19 cellular contexts compared by ENCODE assay signal in the genomic region with DNA sequence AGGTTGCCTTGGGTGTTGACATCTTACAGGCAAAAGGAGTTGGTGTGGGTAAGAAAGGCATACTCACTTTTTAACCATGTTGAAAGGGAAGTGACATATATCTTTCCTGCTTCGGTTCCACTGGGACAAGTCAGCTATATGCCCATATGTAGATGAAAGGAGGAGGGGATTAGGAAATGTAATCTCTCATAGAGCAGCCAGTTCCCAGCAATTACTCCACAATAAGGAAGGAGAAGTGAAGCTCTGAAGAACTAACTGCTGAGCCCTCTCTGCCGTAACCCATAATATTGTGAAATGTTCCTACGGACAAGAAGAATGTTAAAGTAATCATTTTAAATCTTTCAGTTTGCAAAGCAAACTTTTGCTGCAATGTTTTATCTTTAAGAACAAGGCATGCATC.
DNase-seq lines count a peak whose midpoint lies in the region; ATAC-seq and TF ChIP-seq lines count a peak whose summit lies in the region.
"Had no signal": no experiment of that assay in that cellular context is flagged by ENCODE, and none has a peak within 500 bp of the region (broad histone marks: within the 10 kb centered on the region; RNA-seq: fewer than 3 reads in every experiment).

No MANE protein-coding gene starts in this region.

- no peak overlapping the region for H3K23ac ChIP-seq in neuronal stem cell (ENCODE audit: low read depth, low read length, poor library complexity)

- no peaks in the 10 kb centered on the region for H3K79me1 ChIP-seq in neuronal stem cell (ENCODE audit: low read depth, low read length)

- no peak overlapping the region for H4K91ac ChIP-seq in neuronal stem cell (ENCODE audit: low read depth, low read length, poor library complexity)

- ATAC-seq in HG02571 (IDR thresholded peaks at IDR 0.05; ENCODE audit: unreplicated experiment) (no peak), GM18519 (IDR thresholded peaks at IDR 0.05; ENCODE audit: low FRiP score, unreplicated experiment) (no peak)
- ATAC-seq: GM12878, left colon had no signal

- no peak overlapping the region for H2BK5ac ChIP-seq in neuronal stem cell (ENCODE audit: low read length)

- no peak overlapping the region for H3K27ac ChIP-seq in neuronal stem cell (replicated peaks; ENCODE audit: low read length)
- H3K27ac ChIP-seq in osteoblast (ENCODE audit: low read depth, low read length): no peak overlapping the region

- TF ChIP-seq CTCF in NB4 (IDR thresholded peaks at IDR 0.05; ENCODE audit: low read depth, low read length) (no peak), osteoblast (IDR thresholded peaks at IDR 0.05; ENCODE audit: extremely low read depth, low read depth, low read length) (no peak)

- H2BK12ac ChIP-seq in neuronal stem cell (ENCODE audit: low read length): no peak overlapping the region

- H3K9ac ChIP-seq in neuronal stem cell (ENCODE audit: low read depth, low read length, poor library complexity): no peak overlapping the region

- H4K8ac ChIP-seq in neuronal stem cell (ENCODE audit: low read depth, low read length): no peak overlapping the region

- peaks cover 0 to 33% of the 10 kb centered on the region in 2 donors for H3K9me3 ChIP-seq in neuronal stem cell (replicated peaks in 1 of 2; ENCODE audit: control insufficient read depth in 2 of 2, insufficient read depth in 1 of 2, low read depth in 1 of 2, low read length in 2 of 2)
- H3K9me3 ChIP-seq in osteoblast (ENCODE audit: low read depth, low read length): no peaks in the 10 kb centered on the region
- H3K9me3 ChIP-seq: Caco-2 had no signal

- DNase-seq in GF-D8 (lab: John Stamatoyannopoulos, UW) (peak; percentile 22), NB4 (ENCODE audit: low read depth) (peak; percentile 66), fibroblast of gingiva (ENCODE audit: low read depth) (peak; percentile 60), neuronal stem cell (ENCODE audit: low spot score) (no peak), osteoblast (ENCODE audit: insufficient read length, low spot score, missing footprints) (no peak), 8988T (no peak)
- DNase-seq: activated CD4-positive, alpha-beta memory T cell treated with anti-CD3 and anti-CD28 coated beads, Interleukin-2, amount 10 ng/mL, durations not matched to agents 7 days and 5 days; activated naive CD8-positive, alpha-beta T cell treated with anti-CD3 and anti-CD28 coated beads for 36 hours; Caco-2; H9; left colon; naive B cell; NCI-H2081 treated with DMSO at 0.1 percent for 48 hours; NCI-H524 treated with DMSO at 0.1 percent for 48 hours; stimulated activated CD4-positive, alpha-beta T cell treated with anti-CD3 and anti-CD28 coated beads, Interleukin-12 subunit alpha, Interleukin-12 subunit beta, amount 100 ng/mL, for 4 hours; stimulated activated naive CD4-positive, alpha-beta T cell had no signal

- no peaks in the 10 kb centered on the region for H3K79me2 ChIP-seq in osteoblast (ENCODE audit: insufficient read depth, low read length)

- H3K14ac ChIP-seq in neuronal stem cell (ENCODE audit: low read length): no peak overlapping the region

- H3K4ac ChIP-seq in neuronal stem cell (ENCODE audit: low read length): no peak overlapping the region

- WGBS in neuronal stem cell (ENCODE audit: extremely low coverage in 2 of 2, insufficient read length in 2 of 2, insufficient replicate concordance in 1 of 2), 2 donors: no CpG with 5 or more reads among the region's 3 CpGs

- H3K36me3 ChIP-seq in neuronal stem cell (replicated peaks in 1 of 2; ENCODE audit: control insufficient read depth in 2 of 2, insufficient read depth in 2 of 2, low read length in 2 of 2): no peaks in the 10 kb centered on the region
- H3K36me3 ChIP-seq in osteoblast (ENCODE audit: insufficient read depth, low read length): no peaks in the 10 kb centered on the region

- TF ChIP-seq POLR2A in NB4 (IDR thresholded peaks at IDR 0.05; ENCODE audit: extremely low read depth, insufficient read length): no peak

- peak overlapping the region; percentile 46 for H2AFZ ChIP-seq in neuronal stem cell (ENCODE audit: low read length)
- no peak overlapping the region for H2AFZ ChIP-seq in osteoblast (ENCODE audit: low read length)

- H3K4me2 ChIP-seq in neuronal stem cell (ENCODE audit: insufficient read depth, low read length, poor library complexity, severe bottlenecking): no peak overlapping the region
- no peak overlapping the region for H3K4me2 ChIP-seq in osteoblast (ENCODE audit: insufficient read depth, low read length)

- H3K4me1 ChIP-seq in neuronal stem cell (ENCODE audit: control insufficient read depth in 2 of 2, insufficient read depth in 1 of 2, low read depth in 1 of 2, low read length in 2 of 2): peaks cover 8 to 28% of the 10 kb centered on the region in 2 donors
- H3K4me1 ChIP-seq in osteoblast (ENCODE audit: insufficient read depth, low read length): no peaks in the 10 kb centered on the region
- H3K4me1 ChIP-seq: Caco-2 had no signal

- H2AK5ac ChIP-seq in neuronal stem cell (ENCODE audit: low read depth, low read length): no peak overlapping the region

- H3K4me3 ChIP-seq in NB4 (ENCODE audit: low read depth, low read length) (no peak overlapping the region), neuronal stem cell (ENCODE audit: low read length in 2 of 2) (no peak overlapping the region), osteoblast (ENCODE audit: insufficient read depth, low read length) (no peak overlapping the region)
- H3K4me3 ChIP-seq: GM12878 had no signal

- H3K18ac ChIP-seq in neuronal stem cell (ENCODE audit: low read length): no peak overlapping the region

- H2BK120ac ChIP-seq in neuronal stem cell (ENCODE audit: low read depth, low read length): no peak overlapping the region

- H2BK15ac ChIP-seq in neuronal stem cell (ENCODE audit: low read length): no peak overlapping the region

- no peaks in the 10 kb centered on the region for H4K20me1 ChIP-seq in osteoblast (ENCODE audit: insufficient read depth, low read length)

- H3K27me3 ChIP-seq in neuronal stem cell (ENCODE audit: control insufficient read depth in 3 of 3, insufficient read depth in 3 of 3, low read depth in 1 of 3, low read length in 3 of 3) (no peaks in the 10 kb centered on the region), osteoblast (ENCODE audit: insufficient read depth, low read length) (no peaks in the 10 kb centered on the region)

Comparison
In these comparisons a context has a peak if more than half of its experiments do, and no peak if none do; other contexts are left out.
1. DNase-seq: peak in GF-D8 (single experiment), NB4 (single experiment) and fibroblast of gingiva (single experiment); none in neuronal stem cell (single experiment), osteoblast (single experiment) and 8988T (single experiment).